ENCODE assay signal across 8 cellular contexts in the genomic region with DNA sequence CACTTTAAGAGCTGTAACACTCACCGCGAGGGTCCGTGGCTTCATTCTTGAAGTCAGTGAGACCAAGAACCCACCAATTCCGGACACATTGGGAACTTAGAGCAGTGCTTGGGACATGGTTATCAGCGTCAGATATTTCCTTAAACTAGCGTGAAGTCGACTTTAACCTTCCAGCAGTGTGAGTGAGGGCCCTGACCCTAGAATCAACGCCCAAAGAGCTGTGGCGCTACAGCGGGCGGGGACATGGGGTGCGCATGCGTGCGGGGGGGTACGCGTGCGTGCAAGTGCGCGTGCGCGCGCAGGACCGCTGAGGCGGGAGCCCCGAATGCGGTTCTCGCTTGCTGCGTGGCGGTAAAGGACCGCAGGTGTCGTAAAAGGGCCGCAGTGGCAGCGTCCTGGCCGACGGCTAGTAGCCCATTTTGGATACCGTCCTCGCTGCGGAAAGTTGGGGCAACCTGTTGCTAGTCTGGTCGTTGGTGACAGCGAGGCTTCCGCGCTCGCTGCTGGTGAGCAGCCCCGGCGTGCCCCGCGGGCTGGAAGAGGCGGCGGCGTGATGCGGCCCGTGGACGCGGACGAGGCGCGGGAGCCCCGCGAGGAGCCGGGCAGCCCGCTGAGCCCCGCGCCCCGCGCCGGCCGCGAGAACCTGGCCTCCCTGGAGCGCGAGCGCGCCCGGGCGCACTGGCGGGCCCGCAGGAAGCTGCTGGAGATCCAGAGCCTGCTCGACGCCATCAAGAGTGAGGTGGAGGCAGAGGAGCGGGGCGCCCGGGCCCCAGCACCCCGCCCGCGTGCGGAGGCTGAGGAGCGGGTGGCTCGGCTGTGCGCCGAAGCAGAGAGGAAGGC. TPM values are rescaled to one million over a fixed set of nuclear protein-coding genes. Genes with fewer than 3 reads are reported as not detected.
DNase-seq lines count a peak whose midpoint lies in the region; ATAC-seq, FAIRE-seq and TF ChIP-seq lines count a peak whose summit lies in the region.

No MANE protein-coding gene starts in this region.

- peak overlapping the region; percentile 94 for H3K4me3 Mint-ChIP-seq in activated naive CD8-positive, alpha-beta T cell treated with anti-CD3 and anti-CD28 coated beads, Interleukin-2, amount 10 ng/mL, durations not matched to agents 7 days and 5 days

- H3K4me1 ChIP-seq in HEK293 (ENCODE audit: control insufficient read depth, insufficient read depth, low read length) (no peaks in the 10 kb centered on the region), cardiac muscle cell (ENCODE audit: low read depth) (peaks cover 8% of the 10 kb centered on the region), pancreas (peaks cover 8 to 24% (median 18%) of the 10 kb centered on the region in 3 donors), tibial artery (peaks cover 0 to 33% (median 29%) of the 10 kb centered on the region in 4 donors)

- peaks cover 1% of the 10 kb centered on the region for H3K27me3 Mint-ChIP-seq in activated naive CD8-positive, alpha-beta T cell treated with anti-CD3 and anti-CD28 coated beads, Interleukin-2, amount 10 ng/mL, durations not matched to agents 7 days and 5 days

- H3K4me3 ChIP-seq in HEK293 (ENCODE audit: low read depth, low read length) (peak overlapping the region; percentile 52), cardiac muscle cell (peak overlapping the region; percentile 49), pancreas (peak overlapping the region; percentile 38 to 80 (median 70)), tibial artery (peak overlapping the region; percentile 76 to 92)

- peak; percentile 5 for FAIRE-seq in pancreas (lab: Jason Lieb, UNC)

- POLR2A ChIA-PET in HEK293 (lab: Yijun Ruan, JAX): interaction anchor here (0.6 to 1.9 kb wide), 16 partner anchors 10 to 414 kb away, joined by 3 to 17 read pairs (median 4); partner anchors contain the start of genes MAN2B2, MRFAP1, MRFAP1L1 and WFS1
- POLR2A ChIA-PET in activated naive CD8-positive, alpha-beta T cell treated with anti-CD3 and anti-CD28 coated beads, Interleukin-2, amount 10 ng/mL, durations not matched to agents 7 days and 5 days (lab: Charles Lee): interaction anchor here (0.8 to 5.6 kb wide), 24 partner anchors 10 to 394 kb away, joined by 3 to 199 read pairs (median 7); partner anchors contain the start of genes BLOC1S4, GRPEL1, MRFAP1 and MRFAP1L1

- peak overlapping the region; percentile 75 for H3K27ac ChIP-seq in HEK293 (ENCODE audit: extremely low read depth, low read depth, low read length)
- H3K27ac ChIP-seq in cardiac muscle cell: peak overlapping the region; percentile 18
- peak overlapping the region in 3 of 4 donors; percentile 69 to 78 (median 73) for H3K27ac ChIP-seq in pancreas
- H3K27ac ChIP-seq in tibial artery: peak overlapping the region; percentile 82 to 90

- peaks cover 40% of the 10 kb centered on the region for H3K4me1 Mint-ChIP-seq in activated naive CD8-positive, alpha-beta T cell treated with anti-CD3 and anti-CD28 coated beads, Interleukin-2, amount 10 ng/mL, durations not matched to agents 7 days and 5 days

- H3K36me3 ChIP-seq in HEK293 (ENCODE audit: control insufficient read depth in 2 of 2, insufficient read depth in 1 of 2, low read length in 2 of 2) (peaks cover 0 to 30% of the 10 kb centered on the region in 2 experiments; a peak in 2 of 3 replicates), cardiac muscle cell (no peaks in the 10 kb centered on the region), pancreas (no peaks in the 10 kb centered on the region), tibial artery (peaks cover 0 to 4% (median 0%) of the 10 kb centered on the region in 3 donors)

- H3K27me3 ChIP-seq in cardiac muscle cell (no peaks in the 10 kb centered on the region), pancreas (no peaks in the 10 kb centered on the region), tibial artery (no peaks in the 10 kb centered on the region)

- peak; percentile 67 for DNase-seq in GM04503 (ENCODE audit: low read depth)
- DNase-seq in MV-4-11 (lab: John Stamatoyannopoulos, UW): peak; percentile 94
- peak; percentile 97 for DNase-seq in SKM-1 (lab: John Stamatoyannopoulos, UW; ENCODE audit: unreplicated experiment)
- peak; percentile 95 for DNase-seq in activated naive CD8-positive, alpha-beta T cell treated with anti-CD3 and anti-CD28 coated beads, Interleukin-2, amount 10 ng/mL, durations not matched to agents 7 days and 5 days
- peak; percentile 94 to 96 for DNase-seq in cardiac muscle cell (ENCODE audit: low read depth in 1 of 2, low spot score in 1 of 2)
- peak; percentile 91 to 98 (median 92) for DNase-seq in pancreas
- peak; percentile 93 to 98 for DNase-seq in tibial artery

- peak; percentile 78 for ATAC-seq in activated naive CD8-positive, alpha-beta T cell treated with anti-CD3 and anti-CD28 coated beads, Interleukin-2, amount 10 ng/mL, durations not matched to agents 7 days and 5 days (ENCODE audit: low read depth)
- peak; percentile 92 to 97 (median 96) for ATAC-seq in pancreas

- no peaks in the 10 kb centered on the region for H3K9me3 Mint-ChIP-seq in activated naive CD8-positive, alpha-beta T cell treated with anti-CD3 and anti-CD28 coated beads, Interleukin-2, amount 10 ng/mL, durations not matched to agents 7 days and 5 days

- H3K36me3 Mint-ChIP-seq in activated naive CD8-positive, alpha-beta T cell treated with anti-CD3 and anti-CD28 coated beads, Interleukin-2, amount 10 ng/mL, durations not matched to agents 7 days and 5 days: peaks cover 32% of the 10 kb centered on the region

- CTCF ChIA-PET in HEK293 (lab: Yijun Ruan, JAX): interaction anchor here (0.6 to 2.8 kb wide), 5 partner anchors 10 to 395 kb away, joined by 3 to 9 read pairs (median 3); no protein-coding TSS in a partner anchor

- intact Hi-C loops in pancreas (cut with DNase I) (no loop called here), tibial artery (cut with DNase I; ENCODE audit: low total_unique reads) (loop anchor here (10.0 kb wide), 1 partner anchor 99 kb away; the partner anchor contains the start of gene MAN2B2)

- H3K9me3 ChIP-seq in HEK293 (ENCODE audit: control insufficient read depth, insufficient read depth, low read depth, low read length) (no peaks in the 10 kb centered on the region), cardiac muscle cell (ENCODE audit: low read depth) (no peaks in the 10 kb centered on the region), pancreas (no peaks in the 10 kb centered on the region), tibial artery (no peaks in the 10 kb centered on the region)

- no peak for TF ChIP-seq CTCF in HEK293 (tag by site-specific recombination; IDR thresholded peaks at IDR 0.05)
- TF ChIP-seq CTCF in cardiac muscle cell (IDR thresholded peaks at IDR 0.05; ENCODE audit: low read depth, low read length): no peak
- no peak for TF ChIP-seq CTCF in pancreas (IDR thresholded peaks at IDR 0.05)
- TF ChIP-seq CTCF in tibial artery (IDR thresholded peaks at IDR 0.05): no peak

- WGBS in pancreas, 2 donors: 1% methylated on average over 78 to 89 of the region's 89 CpGs

- peak overlapping the region; percentile 99 for H3K27ac Mint-ChIP-seq in activated naive CD8-positive, alpha-beta T cell treated with anti-CD3 and anti-CD28 coated beads, Interleukin-2, amount 10 ng/mL, durations not matched to agents 7 days and 5 days

TF ChIP-seq in HEK293, 187 proteins besides CTCF, POLR2A, EP300 and RAD21 (continues in another document):
- no peak for TF ChIP-seq ZNF169 (tag by site-specific recombination; IDR thresholded peaks at IDR 0.05)
- TF ChIP-seq, protein P1, sequence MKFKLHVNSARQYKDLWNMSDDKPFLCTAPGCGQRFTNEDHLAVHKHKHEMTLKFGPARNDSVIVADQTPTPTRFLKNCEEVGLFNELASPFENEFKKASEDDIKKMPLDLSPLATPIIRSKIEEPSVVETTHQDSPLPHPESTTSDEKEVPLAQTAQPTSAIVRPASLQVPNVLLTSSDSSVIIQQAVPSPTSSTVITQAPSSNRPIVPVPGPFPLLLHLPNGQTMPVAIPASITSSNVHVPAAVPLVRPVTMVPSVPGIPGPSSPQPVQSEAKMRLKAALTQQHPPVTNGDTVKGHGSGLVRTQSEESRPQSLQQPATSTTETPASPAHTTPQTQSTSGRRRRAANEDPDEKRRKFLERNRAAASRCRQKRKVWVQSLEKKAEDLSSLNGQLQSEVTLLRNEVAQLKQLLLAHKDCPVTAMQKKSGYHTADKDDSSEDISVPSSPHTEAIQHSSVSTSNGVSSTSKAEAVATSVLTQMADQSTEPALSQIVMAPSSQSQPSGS (tag by site-specific recombination; IDR thresholded peaks at IDR 0.05; ENCODE audit: low read depth): no peak
- TF ChIP-seq ZNF335 (tag by site-specific recombination; conservative IDR thresholded peaks at IDR 0.05): peak; percentile 72
- TF ChIP-seq ZNF394 (tag by site-specific recombination; IDR thresholded peaks at IDR 0.05; ENCODE audit: borderline replicate concordance): 0 out of 2 replicates have a peak, but pooled peaks have one; percentile 7

RNA-seq across cellular contexts. Expression of gene S100P, which starts 19.8 kb away (rescaled TPM):
- 1 to 10 TPM in 1 of 2 experiments, not detected in 1; 1.5 TPM for total RNA-seq in activated naive CD8-positive, alpha-beta T cell treated with anti-CD3 and anti-CD28 coated beads, Interleukin-2, amount 10 ng/mL, durations not matched to agents 7 days and 5 days
- total RNA-seq in cardiac muscle cell: not detected in 2 replicates
- not detected in 2 replicates for polyA plus RNA-seq in cardiac muscle cell
- total RNA-seq in pancreas: 10 to 100 TPM in 1 of 6 donors, 1 to 10 TPM in 1, not detected in 4; 1.7 to 15.7 TPM
- polyA plus RNA-seq in pancreas: 1 to 10 TPM in 1 of 2 donors, under 1 TPM in 1; 0.42 to 1.3 TPM

RNA-seq across cellular contexts. Expression of gene MRFAP1, which starts 33.4 kb away (rescaled TPM):
- total RNA-seq in activated naive CD8-positive, alpha-beta T cell treated with anti-CD3 and anti-CD28 coated beads, Interleukin-2, amount 10 ng/mL, durations not matched to agents 7 days and 5 days: 100 to 1,000 TPM; 123 to 128 TPM
- total RNA-seq in cardiac muscle cell: 262 and 291 TPM in 2 replicates
- 315 and 319 TPM in 2 replicates for polyA plus RNA-seq in cardiac muscle cell
- 100 to 1,000 TPM in 4 of 6 donors, 10 to 100 TPM in 2; 70.2 to 120 (median 108) TPM for total RNA-seq in pancreas
- 100 to 1,000 TPM in 1 of 2 donors, 10 to 100 TPM in 1; 85.2 to 178 TPM for polyA plus RNA-seq in pancreas

RNA-seq across cellular contexts. Expression of gene MRFAP1L1, which starts 35.8 kb away (rescaled TPM):
- 10 to 100 TPM; 74.6 to 80.0 TPM for total RNA-seq in activated naive CD8-positive, alpha-beta T cell treated with anti-CD3 and anti-CD28 coated beads, Interleukin-2, amount 10 ng/mL, durations not matched to agents 7 days and 5 days
- total RNA-seq in cardiac muscle cell: 82.4 and 112 TPM in 2 replicates
- 73.3 and 76.4 TPM in 2 replicates for polyA plus RNA-seq in cardiac muscle cell
- 10 to 100 TPM; 12.4 to 26.6 (median 20.4) TPM for total RNA-seq in pancreas
- 10 to 100 TPM; 23.5 to 39.8 TPM for polyA plus RNA-seq in pancreas

RNA-seq across cellular contexts. Expression of gene BLOC1S4, which starts 42.1 kb away (rescaled TPM):
- total RNA-seq in activated naive CD8-positive, alpha-beta T cell treated with anti-CD3 and anti-CD28 coated beads, Interleukin-2, amount 10 ng/mL, durations not matched to agents 7 days and 5 days: 10 to 100 TPM; 23.9 to 24.3 TPM
- 48.9 and 52.1 TPM in 2 replicates for total RNA-seq in cardiac muscle cell
- polyA plus RNA-seq in cardiac muscle cell: 53.5 and 55.5 TPM in 2 replicates
- 1 to 10 TPM; 3.7 to 7.1 (median 5.1) TPM for total RNA-seq in pancreas
- 1 to 10 TPM; 3.3 to 8.4 TPM for polyA plus RNA-seq in pancreas

Comparison
In these comparisons a context has a peak if more than half of its experiments do, and no peak if none do; other contexts are left out.
1. Peak in every context shown above with its lines: DNase-seq, ATAC-seq, H3K4me3 ChIP-seq and H3K27ac ChIP-seq.
2. H3K27ac ChIP-seq: peak in every context shown above with its lines; median percentile 86 in tibial artery; 75 in HEK293; 73 in pancreas; 18 in cardiac muscle cell.